Comparison of ENCODE assay signal across 25 cellular contexts in genomic region chr4:98462487-98462886, GRCh38.
"Had no signal": no experiment of that assay in that cellular context is flagged by ENCODE, and none has a peak within 500 bp of the region (broad histone marks: within the 10 kb centered on the region; RNA-seq: fewer than 3 reads in every experiment).

No MANE protein-coding gene starts in this region.

- DNase-seq: dermis blood vessel endothelial cell; dorsolateral prefrontal cortex; effector CD4-positive, alpha-beta T cell; effector memory CD4-positive, alpha-beta T cell; esophagus squamous epithelium; foreskin fibroblast; foreskin melanocyte; gastrocnemius medialis; glutamatergic neuron; head of caudate nucleus; heart right ventricle; hippocampal formation; left cardiac atrium; left lung; left ventricle myocardium superior; lower lobe of right lung; mesenchymal stem cell; mucosa of descending colon; naive B cell had no signal

- H3K9me3 ChIP-seq: esophagus squamous epithelium, gastrocnemius medialis, heart right ventricle, lower lobe of right lung, mucosa of descending colon had no signal

- H3K4me3 ChIP-seq: coronary artery, dorsolateral prefrontal cortex, esophagus squamous epithelium, gastrocnemius medialis, heart right ventricle, left lung, lower lobe of right lung, mucosa of descending colon had no signal

- H3K27ac ChIP-seq: coronary artery, dorsolateral prefrontal cortex, epithelial cell of prostate, esophagus squamous epithelium, gastrocnemius medialis, heart right ventricle, left lung, lower lobe of right lung had no signal

- FAIRE-seq: colon, islet of Langerhans, keratinocyte had no signal

- ATAC-seq: esophagus mucosa, gastrocnemius medialis, heart right ventricle, left cardiac atrium, left lung, left ventricle myocardium superior, lower lobe of right lung, mucosa of descending colon had no signal

- H3K4me1 ChIP-seq: gastrocnemius medialis had no signal

- H3K36me3 ChIP-seq: esophagus squamous epithelium, gastrocnemius medialis, heart right ventricle, left lung, lower lobe of right lung had no signal

- H3K27me3 ChIP-seq: dorsolateral prefrontal cortex, esophagus squamous epithelium, gastrocnemius medialis, heart right ventricle, left lung had no signal
